19 cellular contexts compared by ENCODE assay signal in genomic region chr2:155679647-155680046, GRCh38.
A peak's percentile ranks its signal among the peaks of the same experiment; 100 is the strongest.
DNase-seq lines count a peak whose midpoint lies in the region; ATAC-seq, FAIRE-seq and TF ChIP-seq lines count a peak whose summit lies in the region.
"Had no signal": no experiment of that assay in that cellular context is flagged by ENCODE, and none has a peak within 500 bp of the region (broad histone marks: within the 10 kb centered on the region; RNA-seq: fewer than 3 reads in every experiment).

No MANE protein-coding gene starts in this region.

- no peak overlapping the region for H3K4me3 Mint-ChIP-seq in T-helper 2 cell treated with Interferon-gamma antibody and Interleukin-4, amounts not matched to agents 5 μg/mL and 100 μg/mL, for 36 hours

- no peaks in the 10 kb centered on the region for H3K4me1 ChIP-seq in pancreas
- H3K4me1 ChIP-seq: SJSA1 had no signal

- DNase-seq in pancreas = no peak
- DNase-seq in T-helper 2 cell treated with Interferon-gamma antibody and Interleukin-4, amounts not matched to agents 5 μg/mL and 100 μg/mL, for 36 hours (ENCODE audit: low spot score) = no peak
- DNase-seq in NCI-H1694 (lab: John Stamatoyannopoulos, UW) = no peak
- DNase-seq: COR-L47, DMS153, KG1, NCI-H1105, NCI-H1694 treated with DMSO at 0.1 percent for 48 hours, NCI-H446, NCI-H748 treated with DMSO at 0.1 percent for 48 hours, PC-3, SW 1271 had no signal

- H3K36me3 ChIP-seq in pancreas = no peaks in the 10 kb centered on the region
- H3K36me3 ChIP-seq: SJSA1 had no signal

- no peaks in the 10 kb centered on the region for H3K9me3 ChIP-seq in pancreas
- H3K9me3 ChIP-seq: SJSA1 had no signal

- intact Hi-C loops in pancreas (cut with DNase I) = no loop called here

- peak; percentile 85 for FAIRE-seq in pancreas (lab: Jason Lieb, UNC)
- FAIRE-seq: H54, HepG2 had no signal

- peak; percentile 73 for ATAC-seq in GM18867 (IDR thresholded peaks at IDR 0.05; ENCODE audit: unreplicated experiment)
- peak; percentile 34 for ATAC-seq in GM19468 (IDR thresholded peaks at IDR 0.05; ENCODE audit: extremely low read depth, unreplicated experiment)
- ATAC-seq in HG03442 (IDR thresholded peaks at IDR 0.05; ENCODE audit: unreplicated experiment) = peak; percentile 58
- ATAC-seq in pancreas = no peak
- no peak for ATAC-seq in GM19023 (IDR thresholded peaks at IDR 0.05; ENCODE audit: unreplicated experiment)
- ATAC-seq: HepG2, PC-3 had no signal

- H3K36me3 Mint-ChIP-seq in T-helper 2 cell treated with Interferon-gamma antibody and Interleukin-4, amounts not matched to agents 5 μg/mL and 100 μg/mL, for 36 hours (ENCODE audit: low read depth) = no peaks in the 10 kb centered on the region

- no peaks in the 10 kb centered on the region for H3K9me3 Mint-ChIP-seq in T-helper 2 cell treated with Interferon-gamma antibody and Interleukin-4, amounts not matched to agents 5 μg/mL and 100 μg/mL, for 36 hours

- no peak overlapping the region for H3K27ac Mint-ChIP-seq in T-helper 2 cell treated with Interferon-gamma antibody and Interleukin-4, amounts not matched to agents 5 μg/mL and 100 μg/mL, for 36 hours

- WGBS in pancreas, 2 donors = 25 to 34% methylated on average over 2 of the region's 2 CpGs

- H3K27me3 Mint-ChIP-seq in T-helper 2 cell treated with Interferon-gamma antibody and Interleukin-4, amounts not matched to agents 5 μg/mL and 100 μg/mL, for 36 hours (ENCODE audit: low read depth) = no peaks in the 10 kb centered on the region

- TF ChIP-seq CTCF in pancreas (IDR thresholded peaks at IDR 0.05) = no peak

- no peaks in the 10 kb centered on the region for H3K4me1 Mint-ChIP-seq in T-helper 2 cell treated with Interferon-gamma antibody and Interleukin-4, amounts not matched to agents 5 μg/mL and 100 μg/mL, for 36 hours (ENCODE audit: low read depth)

- no peak overlapping the region for H3K27ac ChIP-seq in pancreas
- H3K27ac ChIP-seq: SJSA1 had no signal

- H3K4me3 ChIP-seq in pancreas = no peak overlapping the region
- H3K4me3 ChIP-seq: SJSA1 had no signal

- H3K27me3 ChIP-seq in pancreas = peaks cover 0 to 3% (median 0%) of the 10 kb centered on the region in 4 donors
- H3K27me3 ChIP-seq: SJSA1 had no signal

Comparison
In these comparisons a context has a peak if more than half of its experiments do, and no peak if none do; other contexts are left out.
1. ATAC-seq: peak in GM18867 (single experiment), GM19468 (single experiment) and HG03442 (single experiment); none in pancreas (0 of 4) and GM19023 (single experiment).